In the genomic region with DNA sequence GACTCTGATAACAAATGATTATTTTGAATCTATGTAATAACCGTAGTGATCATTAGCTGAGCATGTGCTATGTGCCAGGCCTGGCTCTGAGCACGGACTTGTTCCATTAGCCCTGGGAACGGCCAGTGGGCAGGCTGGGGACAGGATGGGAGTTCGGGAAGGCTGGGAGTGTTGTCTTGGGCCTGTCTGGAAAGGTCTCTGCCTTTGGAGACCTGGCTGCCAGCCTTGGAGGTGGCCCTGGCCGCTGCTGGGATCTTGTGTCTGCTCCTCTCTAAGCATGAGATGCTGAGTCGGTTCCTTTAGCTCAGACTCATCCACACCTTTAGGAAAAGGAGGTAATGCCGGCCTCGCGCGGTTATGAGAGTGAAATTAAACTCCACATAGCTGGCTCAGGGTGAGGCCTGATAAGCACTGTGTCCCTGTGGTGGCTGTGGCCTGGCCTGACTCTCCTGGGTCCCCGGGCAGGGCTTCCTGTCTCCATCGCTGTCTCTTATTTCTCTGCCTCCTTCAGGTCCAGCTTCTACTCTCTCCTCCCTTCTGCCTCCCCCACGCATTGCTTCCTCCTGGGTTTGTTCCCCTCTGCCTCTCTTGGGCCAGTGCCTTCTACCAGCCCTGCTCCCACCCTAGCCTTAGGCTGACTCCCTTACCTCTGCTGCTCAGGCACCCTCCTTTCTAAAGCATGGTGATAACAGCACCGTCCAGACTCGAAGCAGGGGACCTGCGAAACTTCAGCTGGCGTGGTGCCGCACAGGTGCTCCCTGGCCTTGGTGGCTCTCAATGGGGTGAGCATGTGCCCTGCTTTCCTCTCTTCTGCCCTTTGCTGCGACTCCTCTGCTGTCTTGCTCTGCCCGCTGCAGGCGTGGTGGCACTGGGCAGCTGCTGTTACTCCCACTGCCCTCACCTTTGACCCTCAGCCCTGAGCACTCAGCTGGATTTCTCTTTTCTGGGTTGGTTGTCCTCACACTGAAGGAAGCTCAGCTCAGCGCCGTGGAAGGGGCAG, we compare ENCODE assay signal across 1 cellular context.
TF ChIP-seq lines count a peak whose summit lies in the region.

No MANE protein-coding gene starts in this region.

TF ChIP-seq in GM23338, 12 proteins besides CTCF, POLR2A, EP300 and RAD21:
- TF ChIP-seq, protein P1, sequence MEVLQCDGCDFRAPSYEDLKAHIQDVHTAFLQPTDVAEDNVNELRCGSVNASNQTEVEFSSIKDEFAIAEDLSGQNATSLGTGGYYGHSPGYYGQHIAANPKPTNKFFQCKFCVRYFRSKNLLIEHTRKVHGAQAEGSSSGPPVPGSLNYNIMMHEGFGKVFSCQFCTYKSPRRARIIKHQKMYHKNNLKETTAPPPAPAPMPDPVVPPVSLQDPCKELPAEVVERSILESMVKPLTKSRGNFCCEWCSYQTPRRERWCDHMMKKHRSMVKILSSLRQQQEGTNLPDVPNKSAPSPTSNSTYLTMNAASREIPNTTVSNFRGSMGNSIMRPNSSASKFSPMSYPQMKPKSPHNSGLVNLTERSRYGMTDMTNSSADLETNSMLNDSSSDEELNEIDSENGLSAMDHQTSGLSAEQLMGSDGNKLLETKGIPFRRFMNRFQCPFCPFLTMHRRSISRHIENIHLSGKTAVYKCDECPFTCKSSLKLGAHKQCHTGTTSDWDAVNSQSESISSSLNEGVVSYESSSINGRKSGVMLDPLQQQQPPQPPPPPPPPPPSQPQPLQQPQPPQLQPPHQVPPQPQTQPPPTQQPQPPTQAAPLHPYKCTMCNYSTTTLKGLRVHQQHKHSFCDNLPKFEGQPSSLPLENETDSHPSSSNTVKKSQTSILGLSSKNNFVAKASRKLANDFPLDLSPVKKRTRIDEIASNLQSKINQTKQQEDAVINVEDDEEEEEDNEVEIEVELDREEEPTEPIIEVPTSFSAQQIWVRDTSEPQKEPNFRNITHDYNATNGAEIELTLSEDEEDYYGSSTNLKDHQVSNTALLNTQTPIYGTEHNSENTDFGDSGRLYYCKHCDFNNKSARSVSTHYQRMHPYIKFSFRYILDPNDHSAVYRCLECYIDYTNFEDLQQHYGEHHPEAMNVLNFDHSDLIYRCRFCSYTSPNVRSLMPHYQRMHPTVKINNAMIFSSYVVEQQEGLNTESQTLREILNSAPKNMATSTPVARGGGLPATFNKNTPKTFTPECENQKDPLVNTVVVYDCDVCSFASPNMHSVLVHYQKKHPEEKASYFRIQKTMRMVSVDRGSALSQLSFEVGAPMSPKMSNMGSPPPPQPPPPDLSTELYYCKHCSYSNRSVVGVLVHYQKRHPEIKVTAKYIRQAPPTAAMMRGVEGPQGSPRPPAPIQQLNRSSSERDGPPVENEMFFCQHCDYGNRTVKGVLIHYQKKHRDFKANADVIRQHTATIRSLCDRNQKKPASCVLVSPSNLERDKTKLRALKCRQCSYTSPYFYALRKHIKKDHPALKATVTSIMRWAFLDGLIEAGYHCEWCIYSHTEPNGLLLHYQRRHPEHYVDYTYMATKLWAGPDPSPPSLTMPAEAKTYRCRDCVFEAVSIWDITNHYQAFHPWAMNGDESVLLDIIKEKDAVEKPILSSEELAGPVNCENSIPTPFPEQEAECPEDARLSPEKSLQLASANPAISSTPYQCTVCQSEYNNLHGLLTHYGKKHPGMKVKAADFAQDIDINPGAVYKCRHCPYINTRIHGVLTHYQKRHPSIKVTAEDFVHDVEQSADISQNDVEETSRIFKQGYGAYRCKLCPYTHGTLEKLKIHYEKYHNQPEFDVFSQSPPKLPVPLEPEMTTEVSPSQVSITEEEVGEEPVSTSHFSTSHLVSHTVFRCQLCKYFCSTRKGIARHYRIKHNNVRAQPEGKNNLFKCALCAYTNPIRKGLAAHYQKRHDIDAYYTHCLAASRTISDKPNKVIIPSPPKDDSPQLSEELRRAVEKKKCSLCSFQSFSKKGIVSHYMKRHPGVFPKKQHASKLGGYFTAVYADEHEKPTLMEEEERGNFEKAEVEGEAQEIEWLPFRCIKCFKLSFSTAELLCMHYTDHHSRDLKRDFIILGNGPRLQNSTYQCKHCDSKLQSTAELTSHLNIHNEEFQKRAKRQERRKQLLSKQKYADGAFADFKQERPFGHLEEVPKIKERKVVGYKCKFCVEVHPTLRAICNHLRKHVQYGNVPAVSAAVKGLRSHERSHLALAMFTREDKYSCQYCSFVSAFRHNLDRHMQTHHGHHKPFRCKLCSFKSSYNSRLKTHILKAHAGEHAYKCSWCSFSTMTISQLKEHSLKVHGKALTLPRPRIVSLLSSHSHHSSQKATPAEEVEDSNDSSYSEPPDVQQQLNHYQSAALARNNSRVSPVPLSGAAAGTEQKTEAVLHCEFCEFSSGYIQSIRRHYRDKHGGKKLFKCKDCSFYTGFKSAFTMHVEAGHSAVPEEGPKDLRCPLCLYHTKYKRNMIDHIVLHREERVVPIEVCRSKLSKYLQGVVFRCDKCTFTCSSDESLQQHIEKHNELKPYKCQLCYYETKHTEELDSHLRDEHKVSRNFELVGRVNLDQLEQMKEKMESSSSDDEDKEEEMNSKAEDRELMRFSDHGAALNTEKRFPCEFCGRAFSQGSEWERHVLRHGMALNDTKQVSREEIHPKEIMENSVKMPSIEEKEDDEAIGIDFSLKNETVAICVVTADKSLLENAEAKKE (CRISPR knock-in tag; IDR thresholded peaks at IDR 0.05): no peak
- TF ChIP-seq POLR2AphosphoS5 (IDR thresholded peaks at IDR 0.05; ENCODE audit: low read depth) (no peak), EZH2 (IDR thresholded peaks at IDR 0.05; ENCODE audit: low read depth, unreplicated experiment) (no peak), EZH2phosphoT487 (IDR thresholded peaks at IDR 0.05; ENCODE audit: unreplicated experiment) (no peak), NANOG (IDR thresholded peaks at IDR 0.05; ENCODE audit: borderline replicate concordance) (no peak)
TF ChIP-seq in GM23338: peak in this region for 0.
